ENCODE assay signal across 8 cellular contexts in the genomic region with DNA sequence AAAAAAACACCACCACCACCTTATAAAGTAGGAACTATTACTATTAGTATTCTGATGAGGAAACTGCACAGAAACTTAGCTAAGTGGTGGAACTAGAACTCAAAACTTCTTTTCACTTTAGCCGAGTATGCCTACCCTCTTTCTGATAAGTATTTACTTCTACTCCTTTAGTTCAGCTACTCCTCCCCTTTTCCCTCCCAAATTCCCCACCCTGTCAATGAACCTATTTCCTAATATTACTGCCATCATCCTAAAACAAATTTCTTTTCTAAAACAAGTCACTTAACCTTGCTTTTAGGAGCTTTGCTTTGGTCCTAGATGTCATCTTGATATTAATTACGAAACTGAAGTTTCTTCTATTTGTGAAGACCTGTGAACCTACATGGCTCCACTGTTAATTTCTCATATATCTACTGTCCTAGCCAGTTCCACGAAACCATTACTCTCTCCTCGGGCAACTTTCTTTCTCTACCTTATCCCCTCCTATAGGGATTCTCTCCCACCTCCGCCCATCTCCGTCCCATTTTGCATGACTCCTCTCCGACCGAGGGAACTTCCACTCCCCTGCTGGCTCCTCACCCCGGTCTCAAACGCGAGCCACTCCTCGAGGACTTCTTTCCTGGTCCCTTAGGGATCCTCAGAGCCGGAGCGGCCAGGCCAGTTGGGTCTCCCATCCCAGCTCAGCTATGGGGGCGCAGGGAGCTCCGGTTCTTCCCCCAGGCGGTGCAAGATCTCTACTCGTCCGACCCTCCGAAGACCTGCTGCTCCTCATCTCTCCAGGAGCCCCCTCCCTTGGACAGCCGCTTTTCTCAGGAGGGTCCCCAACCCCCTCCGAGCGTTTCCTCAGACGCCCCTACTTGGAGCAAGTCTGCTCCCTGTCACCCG. TPM values are rescaled to one million over a fixed set of nuclear protein-coding genes. Genes with fewer than 3 reads are reported as not detected.
DNase-seq lines count a peak whose midpoint lies in the region; TF ChIP-seq lines count a peak whose summit lies in the region.

No MANE protein-coding gene starts in this region.

- BruUV-seq in Calu3 (replicated peaks; lab: Mats Ljungman, UMichigan) = no TSS peak

- peaks cover 40% of the 10 kb centered on the region for H3K4me1 Mint-ChIP-seq in Calu3 (ENCODE audit: low read depth, unreplicated experiment)
- peaks cover 43% of the 10 kb centered on the region for H3K4me1 Mint-ChIP-seq in activated CD4-positive, alpha-beta memory T cell treated with anti-CD3 and anti-CD28 coated beads, Interleukin-2, amount 10 ng/mL, durations not matched to agents 7 days and 5 days

- H3K27me3 ChIP-seq in HUES64 (ENCODE audit: insufficient read depth, low read length) (no peaks in the 10 kb centered on the region), esophagus (ENCODE audit: control insufficient read depth in 1 of 2, insufficient read depth in 2 of 2, low read length in 2 of 2) (no peaks in the 10 kb centered on the region), vagina (no peaks in the 10 kb centered on the region)

- TF ChIP-seq POLR2A in vagina (IDR thresholded peaks at IDR 0.05) = no peak

- peaks cover 26% of the 10 kb centered on the region for H3K36me3 Mint-ChIP-seq in Calu3 (ENCODE audit: insufficient read depth, unreplicated experiment)
- H3K36me3 Mint-ChIP-seq in activated CD4-positive, alpha-beta memory T cell treated with anti-CD3 and anti-CD28 coated beads, Interleukin-2, amount 10 ng/mL, durations not matched to agents 7 days and 5 days (ENCODE audit: low read depth) = peaks cover 10% of the 10 kb centered on the region

- TF ChIP-seq CTCF in Calu3 (IDR thresholded peaks at IDR 0.05; ENCODE audit: unreplicated experiment) (no peak), vagina (IDR thresholded peaks at IDR 0.05) (no peak)

- H3K36me3 ChIP-seq in HUES64 (ENCODE audit: insufficient read depth, low read length) = no peaks in the 10 kb centered on the region
- no peaks in the 10 kb centered on the region for H3K36me3 ChIP-seq in esophagus (ENCODE audit: control insufficient read depth in 2 of 2, insufficient read depth in 2 of 2, low read length in 1 of 2)
- H3K36me3 ChIP-seq in vagina = no peaks in the 10 kb centered on the region

- H3K4me1 ChIP-seq in HUES64 (ENCODE audit: insufficient read depth, low read length) (peaks cover 21% of the 10 kb centered on the region), esophagus (ENCODE audit: control insufficient read depth in 2 of 2, insufficient read depth in 2 of 2, low read length in 1 of 2) (peaks cover 0 to under 1% of the 10 kb centered on the region in 2 donors), vagina (peaks cover 54% of the 10 kb centered on the region)

- intact Hi-C loops in Calu3 (cut with micrococcal nuclease; ENCODE audit: unreplicated experiment) = no loop called here
- intact Hi-C loops in vagina (cut with DNase I) = no loop called here

- CTCF ChIA-PET in Calu3 (lab: Charles Lee) = interaction anchor here (0.6 to 3.8 kb wide), 2 partner anchors 14 to 162 kb away, joined by 3 to 24 read pairs; no protein-coding TSS in a partner anchor
- CTCF ChIA-PET in activated CD4-positive, alpha-beta memory T cell treated with anti-CD3 and anti-CD28 coated beads, Interleukin-2, amount 10 ng/mL, durations not matched to agents 7 days and 5 days (lab: Charles Lee) = interaction anchor here (0.9 to 4.3 kb wide), 4 partner anchors 14 to 170 kb away, joined by 3 to 33 read pairs (median 6); no protein-coding TSS in a partner anchor

- H3K27me3 Mint-ChIP-seq in Calu3 (ENCODE audit: unreplicated experiment) = no peaks in the 10 kb centered on the region
- no peaks in the 10 kb centered on the region for H3K27me3 Mint-ChIP-seq in activated CD4-positive, alpha-beta memory T cell treated with anti-CD3 and anti-CD28 coated beads, Interleukin-2, amount 10 ng/mL, durations not matched to agents 7 days and 5 days

- POLR2A ChIA-PET in activated CD4-positive, alpha-beta memory T cell treated with anti-CD3 and anti-CD28 coated beads, Interleukin-2, amount 10 ng/mL, durations not matched to agents 7 days and 5 days (lab: Charles Lee) = interaction anchor here (1.0 to 3.1 kb wide), 5 partner anchors 10 to 112 kb away, joined by 3 to 21 read pairs (median 5); partner anchors contain the start of genes ACOT2 and RIOX1

- H3K27ac ChIP-seq in HUES64 (ENCODE audit: low read depth, low read length) (peak overlapping the region; percentile 67; the same call in 1 of the 2 replicates), esophagus (ENCODE audit: low read depth in 2 of 2, low read length in 1 of 2) (peak overlapping the region; percentile 92 to 95), vagina (peak overlapping the region; percentile 96)

- DNase-seq in Calu3 (peak; percentile 32), myocyte (ENCODE audit: low read depth) (peak; percentile 50), vagina (ENCODE audit: extremely low spot score in 2 of 2) (no peak), putamen (ENCODE audit: low spot score) (no peak), NCI-H774 (lab: John Stamatoyannopoulos, UW) (no peak)
- no peak for DNase-seq in activated CD4-positive, alpha-beta memory T cell treated with anti-CD3 and anti-CD28 coated beads, Interleukin-2, amount 10 ng/mL, durations not matched to agents 7 days and 5 days

- H3K4me3 Mint-ChIP-seq in Calu3 (ENCODE audit: low read depth, unreplicated experiment) = peak overlapping the region; percentile 85
- H3K4me3 Mint-ChIP-seq in activated CD4-positive, alpha-beta memory T cell treated with anti-CD3 and anti-CD28 coated beads, Interleukin-2, amount 10 ng/mL, durations not matched to agents 7 days and 5 days = peak overlapping the region; percentile 91

- H3K4me3 ChIP-seq in HUES64 (ENCODE audit: low read length) = peak overlapping the region; percentile 93
- H3K4me3 ChIP-seq in esophagus (ENCODE audit: low read depth in 1 of 2, low read length in 2 of 2) = peak overlapping the region; percentile 89 to 96
- peak overlapping the region; percentile 99 for H3K4me3 ChIP-seq in vagina

- no peaks in the 10 kb centered on the region for H3K9me3 ChIP-seq in HUES64 (ENCODE audit: insufficient read depth, low read depth, low read length)
- H3K9me3 ChIP-seq in esophagus (ENCODE audit: control insufficient read depth in 2 of 2, insufficient read depth in 1 of 2, low read depth in 1 of 2, low read length in 1 of 2) = no peaks in the 10 kb centered on the region
- H3K9me3 ChIP-seq in vagina = no peaks in the 10 kb centered on the region

- no peaks in the 10 kb centered on the region for H3K9me3 Mint-ChIP-seq in Calu3 (ENCODE audit: low read depth, unreplicated experiment)
- H3K9me3 Mint-ChIP-seq in activated CD4-positive, alpha-beta memory T cell treated with anti-CD3 and anti-CD28 coated beads, Interleukin-2, amount 10 ng/mL, durations not matched to agents 7 days and 5 days = no peaks in the 10 kb centered on the region

- peak overlapping the region; percentile 78 for H3K9ac ChIP-seq in HUES64 (ENCODE audit: low read depth, low read length)

- 5% methylated on average over 25 of the region's 25 CpGs for WGBS in HUES64
- 1% methylated on average over 25 of the region's 25 CpGs for WGBS in esophagus, 2 donors

- H3K27ac Mint-ChIP-seq in Calu3 (ENCODE audit: unreplicated experiment) = peak overlapping the region; percentile 99
- H3K27ac Mint-ChIP-seq in activated CD4-positive, alpha-beta memory T cell treated with anti-CD3 and anti-CD28 coated beads, Interleukin-2, amount 10 ng/mL, durations not matched to agents 7 days and 5 days = peak overlapping the region; percentile 81

RNA-seq across cellular contexts. Expression of gene NUMB, which starts 1.1 kb away (rescaled TPM):
- 75.2 and 75.3 TPM in 2 replicates for total RNA-seq in Calu3 (2022)
- 25.4 TPM for polyA plus RNA-seq in HUES64 (2013, experiment 1 of 2)
- polyA plus RNA-seq in HUES64 (2013, experiment 2 of 2) = 28.4 TPM
- 10 to 100 TPM; 44.5 to 46.4 TPM for total RNA-seq in activated CD4-positive, alpha-beta memory T cell treated with anti-CD3 and anti-CD28 coated beads, Interleukin-2, amount 10 ng/mL, durations not matched to agents 7 days and 5 days
- polyA plus RNA-seq in esophagus = 10 to 100 TPM; 26.9 to 34.8 TPM
- total RNA-seq in myocyte = 13.5 and 17.2 TPM in 2 replicates
- polyA plus RNA-seq in myocyte (2012) = 32.4 TPM
- total RNA-seq in vagina = 48.1 TPM

RNA-seq across cellular contexts. Expression of gene RIOX1, which starts 33.4 kb away (rescaled TPM):
- total RNA-seq in Calu3 (2022) = 16.9 and 19.9 TPM in 2 replicates
- 19.0 TPM for polyA plus RNA-seq in HUES64 (2013, experiment 1 of 2)
- polyA plus RNA-seq in HUES64 (2013, experiment 2 of 2) = 18.1 TPM
- 10 to 100 TPM; 17.9 to 19.4 TPM for total RNA-seq in activated CD4-positive, alpha-beta memory T cell treated with anti-CD3 and anti-CD28 coated beads, Interleukin-2, amount 10 ng/mL, durations not matched to agents 7 days and 5 days
- 1 to 10 TPM; 4.9 to 6.6 TPM for polyA plus RNA-seq in esophagus
- 12.1 and 17.1 TPM in 2 replicates for total RNA-seq in myocyte
- 9.2 TPM for polyA plus RNA-seq in myocyte (2012)
- 16.7 TPM for total RNA-seq in vagina

Comparison
In these comparisons a context has a peak if more than half of its experiments do, and no peak if none do; other contexts are left out.
1. DNase-seq: peak in Calu3 (single experiment) and myocyte (single experiment); none in activated CD4-positive, alpha-beta memory T cell treated with anti-CD3 and anti-CD28 coated beads, Interleukin-2, amount 10 ng/mL, durations not matched to agents 7 days and 5 days (single experiment), vagina (0 of 2), putamen (single experiment) and NCI-H774 (single experiment).
2. Peak in every context shown above with its lines, with median percentiles within 50 percentile points of each other: H3K27ac ChIP-seq and H3K4me3 ChIP-seq.